9 cellular contexts compared by ENCODE assay signal in the genomic region with DNA sequence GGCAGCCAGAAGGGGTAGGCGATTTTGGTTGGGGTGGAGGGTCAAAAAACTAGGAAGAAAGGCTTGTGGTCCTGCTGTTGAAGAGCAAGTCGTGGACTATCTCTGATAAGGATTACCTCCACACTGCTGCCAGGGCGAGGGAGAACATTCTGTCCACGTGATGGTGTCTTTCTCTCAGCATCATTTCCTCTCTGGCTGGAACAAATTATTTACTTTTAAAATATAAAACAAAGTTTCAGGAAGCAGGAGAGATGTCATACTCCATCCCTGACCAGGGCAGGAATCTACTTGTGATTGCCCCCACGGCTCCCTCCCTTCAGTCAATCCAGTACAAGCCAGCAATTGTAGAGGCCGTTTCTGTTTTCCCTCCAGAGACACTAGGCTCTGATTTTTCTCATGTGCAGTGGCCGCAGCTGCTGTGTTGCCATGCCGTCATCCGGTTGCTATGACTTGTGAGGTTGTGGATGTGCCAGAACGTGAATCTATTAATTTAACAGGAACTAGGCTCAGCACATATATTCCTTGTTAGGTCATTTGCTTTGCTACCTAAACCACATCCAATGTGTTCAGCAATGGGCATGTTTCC.
DNase-seq lines count a peak whose midpoint lies in the region; ATAC-seq, FAIRE-seq and TF ChIP-seq lines count a peak whose summit lies in the region.
"Had no signal": no experiment of that assay in that cellular context is flagged by ENCODE, and none has a peak within 500 bp of the region (broad histone marks: within the 10 kb centered on the region; RNA-seq: fewer than 3 reads in every experiment).

No MANE protein-coding gene starts in this region.

- H2AFZ ChIP-seq in astrocyte (ENCODE audit: low read depth, low read length): peak overlapping the region; percentile 35
- no peak overlapping the region for H2AFZ ChIP-seq in neuronal stem cell (ENCODE audit: low read length)
- no peak overlapping the region for H2AFZ ChIP-seq in OCI-LY7 (ENCODE audit: low read length)

- no peak for ATAC-seq in GM18873 (IDR thresholded peaks at IDR 0.05; ENCODE audit: low FRiP score, unreplicated experiment)

- H3K27ac ChIP-seq in astrocyte (ENCODE audit: low read depth, low read length) (peak overlapping the region; percentile 98), skin epidermis (peak overlapping the region in 20 of 21 experiments; percentile 37 to 99 (median 75)), neuronal stem cell (replicated peaks; ENCODE audit: low read length) (no peak overlapping the region), OCI-LY7 (ENCODE audit: low read depth, low read length, poor library complexity, severe bottlenecking) (no peak overlapping the region)

- DNase-seq in GM04503 (ENCODE audit: low read depth) (peak; percentile 96), astrocyte (ENCODE audit: low read depth) (peak; percentile 99), hepatic stellate cell (ENCODE audit: low spot score) (peak; percentile 75), neuronal stem cell (ENCODE audit: low spot score) (no peak), OCI-LY7 (ENCODE audit: low spot score) (no peak)
- no peak for DNase-seq in stimulated activated CD4-positive, alpha-beta T cell treated with anti-CD3 and anti-CD28 coated beads, Interleukin-2, amount 100 ng/mL, for 48 hours

- peaks cover 1% of the 10 kb centered on the region for H3K36me3 Mint-ChIP-seq in astrocyte (ENCODE audit: low read depth, unreplicated experiment)

- no peaks in the 10 kb centered on the region for H3K79me1 ChIP-seq in neuronal stem cell (ENCODE audit: low read depth, low read length)

- no peak overlapping the region for H2BK12ac ChIP-seq in neuronal stem cell (ENCODE audit: low read length)

- H4K20me1 ChIP-seq in astrocyte (ENCODE audit: insufficient read depth, low read length) (peaks cover 4% of the 10 kb centered on the region), OCI-LY7 (ENCODE audit: insufficient read depth, low read length) (no peaks in the 10 kb centered on the region)

- H3K4me2 ChIP-seq in astrocyte (ENCODE audit: low read length) (peak overlapping the region; percentile 97), neuronal stem cell (ENCODE audit: insufficient read depth, low read length, poor library complexity, severe bottlenecking) (no peak overlapping the region), OCI-LY7 (ENCODE audit: low read length) (no peak overlapping the region)

- no peak overlapping the region for H3K4me3 Mint-ChIP-seq in astrocyte (ENCODE audit: unreplicated experiment)

- no peak overlapping the region for H4K91ac ChIP-seq in neuronal stem cell (ENCODE audit: low read depth, low read length, poor library complexity)

- H4K8ac ChIP-seq in neuronal stem cell (ENCODE audit: low read depth, low read length): no peak overlapping the region

- H3K9me3 ChIP-seq in astrocyte (ENCODE audit: insufficient read depth, low read depth, low read length): no peaks in the 10 kb centered on the region
- H3K9me3 ChIP-seq in neuronal stem cell (replicated peaks in 1 of 2; ENCODE audit: control insufficient read depth in 2 of 2, insufficient read depth in 1 of 2, low read depth in 1 of 2, low read length in 2 of 2): no peaks in the 10 kb centered on the region
- H3K9me3 ChIP-seq in OCI-LY7 (ENCODE audit: low read length): no peaks in the 10 kb centered on the region

- H3K79me2 ChIP-seq in astrocyte (ENCODE audit: insufficient read depth, low read length): peaks cover 25% of the 10 kb centered on the region
- peaks cover 15% of the 10 kb centered on the region for H3K79me2 ChIP-seq in OCI-LY7 (ENCODE audit: insufficient read depth, low read depth, low read length)

- CTCF ChIA-PET in OCI-LY7 (lab: Charles Lee; ENCODE audit: unreplicated experiment): no interaction called here

- H3K36me3 ChIP-seq in astrocyte (ENCODE audit: insufficient read depth, low read length): no peaks in the 10 kb centered on the region
- no peaks in the 10 kb centered on the region for H3K36me3 ChIP-seq in neuronal stem cell (replicated peaks in 1 of 2; ENCODE audit: control insufficient read depth in 2 of 2, insufficient read depth in 2 of 2, low read length in 2 of 2)
- no peaks in the 10 kb centered on the region for H3K36me3 ChIP-seq in OCI-LY7 (ENCODE audit: insufficient read depth, low read length)

- H3K4me1 ChIP-seq in astrocyte (ENCODE audit: insufficient read depth, low read length) (peaks cover 61% of the 10 kb centered on the region), neuronal stem cell (ENCODE audit: control insufficient read depth in 2 of 2, insufficient read depth in 1 of 2, low read depth in 1 of 2, low read length in 2 of 2) (peaks cover 21 to 33% of the 10 kb centered on the region in 2 donors), OCI-LY7 (ENCODE audit: insufficient read depth, low read length, poor library complexity, severe bottlenecking) (peaks cover 34% of the 10 kb centered on the region)

- no peaks in the 10 kb centered on the region for H3K9me3 Mint-ChIP-seq in astrocyte (ENCODE audit: unreplicated experiment)

- FAIRE-seq in astrocyte (lab: Jason Lieb, UNC): no peak
- FAIRE-seq: endometrium had no signal

- H3K27me3 ChIP-seq in astrocyte (ENCODE audit: insufficient read depth, low read length) (no peaks in the 10 kb centered on the region), neuronal stem cell (ENCODE audit: control insufficient read depth in 3 of 3, insufficient read depth in 3 of 3, low read depth in 1 of 3, low read length in 3 of 3) (peaks cover 0 to 22% (median 0%) of the 10 kb centered on the region in 3 experiments)

- H3K9me2 ChIP-seq in OCI-LY7 (ENCODE audit: insufficient read depth, low read length): no peaks in the 10 kb centered on the region

- POLR2A ChIA-PET in OCI-LY7 (lab: Charles Lee): interaction anchor here (1.6 kb wide), 1 partner anchor 8 kb away, joined by 14 read pairs; no protein-coding TSS in a partner anchor

- intact Hi-C loops in OCI-LY7 (cut with micrococcal nuclease; ENCODE audit: unreplicated experiment): no loop called here

- H3K4me3 ChIP-seq in astrocyte (ENCODE audit: insufficient read depth, low read depth, low read length): peak overlapping the region; percentile 8
- H3K4me3 ChIP-seq in skin epidermis: no peak overlapping the region
- H3K4me3 ChIP-seq in neuronal stem cell (ENCODE audit: low read length in 2 of 2): no peak overlapping the region
- no peak overlapping the region for H3K4me3 ChIP-seq in OCI-LY7 (ENCODE audit: low read depth, low read length, poor library complexity, severe bottlenecking)

- BruUV-seq in OCI-LY7 (replicated peaks; lab: Mats Ljungman, UMichigan): no TSS peak

- no peak overlapping the region for H3K4ac ChIP-seq in neuronal stem cell (ENCODE audit: low read length)

- no CpG with 5 or more reads among the region's 10 CpGs for WGBS in neuronal stem cell (ENCODE audit: extremely low coverage in 2 of 2, insufficient read length in 2 of 2, insufficient replicate concordance in 1 of 2), 2 donors

- H2AK5ac ChIP-seq in neuronal stem cell (ENCODE audit: low read depth, low read length): no peak overlapping the region

- H3K9ac ChIP-seq in astrocyte (ENCODE audit: low read length): peak overlapping the region; percentile 95
- no peak overlapping the region for H3K9ac ChIP-seq in neuronal stem cell (ENCODE audit: low read depth, low read length, poor library complexity)

- no peak overlapping the region for H2BK120ac ChIP-seq in neuronal stem cell (ENCODE audit: low read depth, low read length)

- no peaks in the 10 kb centered on the region for H3K27me3 Mint-ChIP-seq in astrocyte (ENCODE audit: low read depth, unreplicated experiment)

- H3K4me1 Mint-ChIP-seq in astrocyte (ENCODE audit: low read depth, unreplicated experiment): peaks cover 39% of the 10 kb centered on the region

- H3K27ac Mint-ChIP-seq in astrocyte (ENCODE audit: unreplicated experiment): peak overlapping the region; percentile 69

- H2BK15ac ChIP-seq in neuronal stem cell (ENCODE audit: low read length): no peak overlapping the region

- H2BK5ac ChIP-seq in neuronal stem cell (ENCODE audit: low read length): no peak overlapping the region

- H3K23ac ChIP-seq in neuronal stem cell (ENCODE audit: low read depth, low read length, poor library complexity): no peak overlapping the region

- no peak overlapping the region for H3K18ac ChIP-seq in neuronal stem cell (ENCODE audit: low read length)

- TF ChIP-seq CTCF in astrocyte (IDR thresholded peaks at IDR 0.05; ENCODE audit: insufficient read depth, low read depth, low read length) (no peak), OCI-LY7 (conservative IDR thresholded peaks at IDR 0.05; ENCODE audit: low read length) (no peak)

- H3K14ac ChIP-seq in neuronal stem cell (ENCODE audit: low read length): no peak overlapping the region

Comparison
In these comparisons a context has a peak if more than half of its experiments do, and no peak if none do; other contexts are left out.
1. DNase-seq: peak in GM04503 (single experiment), astrocyte (single experiment) and hepatic stellate cell (single experiment); none in neuronal stem cell (single experiment), stimulated activated CD4-positive, alpha-beta T cell treated with anti-CD3 and anti-CD28 coated beads, Interleukin-2, amount 100 ng/mL, for 48 hours (0 of 2) and OCI-LY7 (single experiment).
2. H3K27ac ChIP-seq: peak in astrocyte (single experiment) and skin epidermis (20 of 21); none in neuronal stem cell (single experiment) and OCI-LY7 (single experiment).